ENCODE assay signal across 7 cellular contexts in the genomic region with DNA sequence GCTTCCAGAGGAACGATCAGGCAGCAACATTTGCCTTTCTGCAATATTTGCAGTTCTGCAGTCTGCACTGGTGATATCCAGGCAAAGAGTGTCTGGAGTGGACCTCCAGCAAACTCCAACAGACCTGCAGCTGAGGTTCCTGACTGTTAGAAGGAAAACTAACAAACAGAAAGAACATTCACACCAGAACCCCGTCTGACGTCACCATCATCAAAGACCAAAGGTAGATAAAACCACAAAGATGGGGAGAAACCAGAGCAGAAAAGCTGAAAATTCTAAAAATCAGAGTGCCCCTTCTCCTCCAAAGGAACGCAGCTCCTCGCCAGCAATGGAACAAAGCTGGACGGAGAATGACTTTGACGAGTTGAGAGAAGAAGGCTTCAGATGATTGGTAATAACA.
DNase-seq lines count a peak whose midpoint lies in the region; ATAC-seq lines count a peak whose summit lies in the region.
"Not testable (repeated sequence)": the region's sequence is repeated elsewhere in the genome, so short reads cannot be mapped to it uniquely, and the experiment has no call there.

No MANE protein-coding gene starts in this region.

- POLR2A ChIA-PET in activated CD4-positive, alpha-beta memory T cell treated with anti-CD3 and anti-CD28 coated beads, Interleukin-2, amount 10 ng/mL, durations not matched to agents 7 days and 5 days (lab: Charles Lee): interaction anchor here (1.3 kb wide), 1 partner anchor 134 kb away, joined by 4 read pairs; no protein-coding TSS in a partner anchor

- H3K27ac ChIP-seq in CD4-positive, CD25-positive, alpha-beta regulatory T cell (ENCODE audit: insufficient read depth, low read length, poor library complexity, severe bottlenecking): not testable (repeated sequence)

- H3K4me1 ChIP-seq in CD4-positive, CD25-positive, alpha-beta regulatory T cell (ENCODE audit: control insufficient read depth, insufficient read depth, low read length, poor library complexity, severe bottlenecking): not testable (repeated sequence)

- not testable (repeated sequence) for H3K4me3 ChIP-seq in CD4-positive, CD25-positive, alpha-beta regulatory T cell (ENCODE audit: low read depth, low read length)

- H3K9me3 ChIP-seq in CD4-positive, CD25-positive, alpha-beta regulatory T cell (ENCODE audit: control insufficient read depth in 2 of 2, low read length in 2 of 2): not testable (repeated sequence)

- peaks cover 13% of the 10 kb centered on the region for H3K36me3 ChIP-seq in CD4-positive, CD25-positive, alpha-beta regulatory T cell (ENCODE audit: control insufficient read depth, insufficient read depth, low read length)

- peak overlapping the region; percentile 13 to 75 (median 64) for H3K27ac Mint-ChIP-seq in CD4-positive, CD25-positive, alpha-beta regulatory T cell
- H3K27ac Mint-ChIP-seq in T-helper 1 cell treated with Interleukin-12 subunit alpha and Interleukin-12 subunit beta and Interleukin-4 antibody, amounts not matched to agents 30 μg/mL and 1 μg/mL, for 36 hours: peak overlapping the region; percentile 18
- H3K27ac Mint-ChIP-seq in activated CD4-positive, alpha-beta memory T cell treated with anti-CD3 and anti-CD28 coated beads, Interleukin-2, amount 10 ng/mL, durations not matched to agents 7 days and 5 days: peak overlapping the region; percentile 29
- not testable (repeated sequence) for H3K27ac Mint-ChIP-seq in activated T-cell treated with anti-CD3 and anti-CD28 coated beads, Interleukin-2, amount 50 U/mL, for 72 hours
- H3K27ac Mint-ChIP-seq in activated naive CD4-positive, alpha-beta T cell treated with anti-CD3 and anti-CD28 coated beads, Interleukin-2, amount 50 U/mL, for 24 hours: peak overlapping the region; percentile 85
- peak overlapping the region; percentile 6 for H3K27ac Mint-ChIP-seq in activated naive CD8-positive, alpha-beta T cell treated with anti-CD3 and anti-CD28 coated beads, Interleukin-2, amount 50 U/mL, for 24 hours
- peak overlapping the region in 1 of 2 donors; percentile 63 for H3K27ac Mint-ChIP-seq in natural killer cell treated with Interleukin-12 subunit alpha and Interleukin-12 subunit beta and Interleukin-15 and Interleukin-18, amount 100 ng/mL, for 72 hours

- H3K4me1 Mint-ChIP-seq in CD4-positive, CD25-positive, alpha-beta regulatory T cell: peaks cover 11 to 53% (median 30%) of the 10 kb centered on the region in 4 donors
- H3K4me1 Mint-ChIP-seq in T-helper 1 cell treated with Interleukin-12 subunit alpha and Interleukin-12 subunit beta and Interleukin-4 antibody, amounts not matched to agents 30 μg/mL and 1 μg/mL, for 36 hours (ENCODE audit: low read depth): peaks cover 44% of the 10 kb centered on the region
- H3K4me1 Mint-ChIP-seq in activated CD4-positive, alpha-beta memory T cell treated with anti-CD3 and anti-CD28 coated beads, Interleukin-2, amount 10 ng/mL, durations not matched to agents 7 days and 5 days: peaks cover 54% of the 10 kb centered on the region
- peaks cover 82% of the 10 kb centered on the region for H3K4me1 Mint-ChIP-seq in activated T-cell treated with anti-CD3 and anti-CD28 coated beads, Interleukin-2, amount 50 U/mL, for 72 hours (ENCODE audit: low read depth)
- H3K4me1 Mint-ChIP-seq in activated naive CD4-positive, alpha-beta T cell treated with anti-CD3 and anti-CD28 coated beads, Interleukin-2, amount 50 U/mL, for 24 hours: peaks cover 68% of the 10 kb centered on the region
- H3K4me1 Mint-ChIP-seq in activated naive CD8-positive, alpha-beta T cell treated with anti-CD3 and anti-CD28 coated beads, Interleukin-2, amount 50 U/mL, for 24 hours: peaks cover 67% of the 10 kb centered on the region
- peaks cover 25 to 50% of the 10 kb centered on the region in 2 donors for H3K4me1 Mint-ChIP-seq in natural killer cell treated with Interleukin-12 subunit alpha and Interleukin-12 subunit beta and Interleukin-15 and Interleukin-18, amount 100 ng/mL, for 72 hours (ENCODE audit: low read depth in 2 of 2)

- CTCF ChIA-PET in activated CD4-positive, alpha-beta memory T cell treated with anti-CD3 and anti-CD28 coated beads, Interleukin-2, amount 10 ng/mL, durations not matched to agents 7 days and 5 days (lab: Charles Lee): interaction anchor here (0.8 kb wide), 1 partner anchor 228 kb away, joined by 3 read pairs; no protein-coding TSS in a partner anchor

- not testable (repeated sequence) for H3K27me3 Mint-ChIP-seq in CD4-positive, CD25-positive, alpha-beta regulatory T cell; T-helper 1 cell treated with Interleukin-12 subunit alpha and Interleukin-12 subunit beta and Interleukin-4 antibody, amounts not matched to agents 30 μg/mL and 1 μg/mL, for 36 hours (ENCODE audit: low read depth); activated CD4-positive, alpha-beta memory T cell treated with anti-CD3 and anti-CD28 coated beads, Interleukin-2, amount 10 ng/mL, durations not matched to agents 7 days and 5 days; activated T-cell treated with anti-CD3 and anti-CD28 coated beads, Interleukin-2, amount 50 U/mL, for 72 hours (ENCODE audit: low read depth); activated naive CD4-positive, alpha-beta T cell treated with anti-CD3 and anti-CD28 coated beads, Interleukin-2, amount 50 U/mL, for 24 hours; activated naive CD8-positive, alpha-beta T cell treated with anti-CD3 and anti-CD28 coated beads, Interleukin-2, amount 50 U/mL, for 24 hours; natural killer cell treated with Interleukin-12 subunit alpha and Interleukin-12 subunit beta and Interleukin-15 and Interleukin-18, amount 100 ng/mL, for 72 hours

- not testable (repeated sequence) for H3K27me3 ChIP-seq in CD4-positive, CD25-positive, alpha-beta regulatory T cell (ENCODE audit: control insufficient read depth, insufficient read depth, low read length)

- H3K4me3 Mint-ChIP-seq in CD4-positive, CD25-positive, alpha-beta regulatory T cell; T-helper 1 cell treated with Interleukin-12 subunit alpha and Interleukin-12 subunit beta and Interleukin-4 antibody, amounts not matched to agents 30 μg/mL and 1 μg/mL, for 36 hours; activated CD4-positive, alpha-beta memory T cell treated with anti-CD3 and anti-CD28 coated beads, Interleukin-2, amount 10 ng/mL, durations not matched to agents 7 days and 5 days; activated naive CD4-positive, alpha-beta T cell treated with anti-CD3 and anti-CD28 coated beads, Interleukin-2, amount 50 U/mL, for 24 hours; activated naive CD8-positive, alpha-beta T cell treated with anti-CD3 and anti-CD28 coated beads, Interleukin-2, amount 50 U/mL, for 24 hours: not testable (repeated sequence)
- H3K4me3 Mint-ChIP-seq in activated T-cell treated with anti-CD3 and anti-CD28 coated beads, Interleukin-2, amount 50 U/mL, for 72 hours: peak overlapping the region; percentile 2 to 45
- H3K4me3 Mint-ChIP-seq in natural killer cell treated with Interleukin-12 subunit alpha and Interleukin-12 subunit beta and Interleukin-15 and Interleukin-18, amount 100 ng/mL, for 72 hours: peak overlapping the region; percentile 11

- H3K36me3 Mint-ChIP-seq in CD4-positive, CD25-positive, alpha-beta regulatory T cell: peaks cover 29% of the 10 kb centered on the region
- H3K36me3 Mint-ChIP-seq in T-helper 1 cell treated with Interleukin-12 subunit alpha and Interleukin-12 subunit beta and Interleukin-4 antibody, amounts not matched to agents 30 μg/mL and 1 μg/mL, for 36 hours (ENCODE audit: low read depth): peaks cover 83% of the 10 kb centered on the region
- H3K36me3 Mint-ChIP-seq in activated CD4-positive, alpha-beta memory T cell treated with anti-CD3 and anti-CD28 coated beads, Interleukin-2, amount 10 ng/mL, durations not matched to agents 7 days and 5 days (ENCODE audit: low read depth): peaks cover 86% of the 10 kb centered on the region
- H3K36me3 Mint-ChIP-seq in activated T-cell treated with anti-CD3 and anti-CD28 coated beads, Interleukin-2, amount 50 U/mL, for 72 hours (ENCODE audit: insufficient read depth in 2 of 2): peaks cover 40 to 79% of the 10 kb centered on the region in 2 donors
- peaks cover 36% of the 10 kb centered on the region for H3K36me3 Mint-ChIP-seq in activated naive CD4-positive, alpha-beta T cell treated with anti-CD3 and anti-CD28 coated beads, Interleukin-2, amount 50 U/mL, for 24 hours
- H3K36me3 Mint-ChIP-seq in activated naive CD8-positive, alpha-beta T cell treated with anti-CD3 and anti-CD28 coated beads, Interleukin-2, amount 50 U/mL, for 24 hours (ENCODE audit: low read depth): peaks cover 65% of the 10 kb centered on the region
- H3K36me3 Mint-ChIP-seq in natural killer cell treated with Interleukin-12 subunit alpha and Interleukin-12 subunit beta and Interleukin-15 and Interleukin-18, amount 100 ng/mL, for 72 hours: peaks cover 35% of the 10 kb centered on the region

- H3K9me3 Mint-ChIP-seq in CD4-positive, CD25-positive, alpha-beta regulatory T cell; natural killer cell treated with Interleukin-12 subunit alpha and Interleukin-12 subunit beta and Interleukin-15 and Interleukin-18, amount 100 ng/mL, for 72 hours: not testable (repeated sequence)
- peaks cover 37% of the 10 kb centered on the region for H3K9me3 Mint-ChIP-seq in T-helper 1 cell treated with Interleukin-12 subunit alpha and Interleukin-12 subunit beta and Interleukin-4 antibody, amounts not matched to agents 30 μg/mL and 1 μg/mL, for 36 hours
- H3K9me3 Mint-ChIP-seq in activated CD4-positive, alpha-beta memory T cell treated with anti-CD3 and anti-CD28 coated beads, Interleukin-2, amount 10 ng/mL, durations not matched to agents 7 days and 5 days: peaks cover 43% of the 10 kb centered on the region
- peaks cover 9 to 10% of the 10 kb centered on the region in 2 donors for H3K9me3 Mint-ChIP-seq in activated T-cell treated with anti-CD3 and anti-CD28 coated beads, Interleukin-2, amount 50 U/mL, for 72 hours
- peaks cover 10% of the 10 kb centered on the region for H3K9me3 Mint-ChIP-seq in activated naive CD4-positive, alpha-beta T cell treated with anti-CD3 and anti-CD28 coated beads, Interleukin-2, amount 50 U/mL, for 24 hours
- H3K9me3 Mint-ChIP-seq in activated naive CD8-positive, alpha-beta T cell treated with anti-CD3 and anti-CD28 coated beads, Interleukin-2, amount 50 U/mL, for 24 hours: peaks cover 22% of the 10 kb centered on the region

- DNase-seq in CD4-positive, CD25-positive, alpha-beta regulatory T cell; activated CD4-positive, alpha-beta memory T cell treated with anti-CD3 and anti-CD28 coated beads, Interleukin-2, amount 10 ng/mL, durations not matched to agents 7 days and 5 days; activated T-cell treated with anti-CD3 and anti-CD28 coated beads, Interleukin-2, amount 50 U/mL, for 72 hours; activated naive CD8-positive, alpha-beta T cell treated with anti-CD3 and anti-CD28 coated beads, Interleukin-2, amount 50 U/mL, for 24 hours; natural killer cell treated with Interleukin-12 subunit alpha and Interleukin-12 subunit beta and Interleukin-15 and Interleukin-18, amount 100 ng/mL, for 72 hours (ENCODE audit: low spot score): not testable (repeated sequence)

- ATAC-seq in CD4-positive, CD25-positive, alpha-beta regulatory T cell (ENCODE audit: low read depth in 2 of 2); activated T-cell treated with anti-CD3 and anti-CD28 coated beads, Interleukin-2, amount 50 U/mL, for 72 hours (replicated peaks in 1 of 2); activated naive CD8-positive, alpha-beta T cell treated with anti-CD3 and anti-CD28 coated beads, Interleukin-2, amount 50 U/mL, for 24 hours; natural killer cell treated with Interleukin-12 subunit alpha and Interleukin-12 subunit beta and Interleukin-15 and Interleukin-18, amount 100 ng/mL, for 72 hours: not testable (repeated sequence)
